17 cellular contexts compared by ENCODE assay signal in genomic region chr20:38246357-38247165, GRCh38. TPM values are rescaled to one million over a fixed set of nuclear protein-coding genes. Genes with fewer than 3 reads are reported as not detected.
DNase-seq lines count a peak whose midpoint lies in the region; ATAC-seq and TF ChIP-seq lines count a peak whose summit lies in the region.
"Had no signal": no experiment of that assay in that cellular context is flagged by ENCODE, and none has a peak within 500 bp of the region (broad histone marks: within the 10 kb centered on the region; RNA-seq: fewer than 3 reads in every experiment).

No MANE protein-coding gene starts in this region.

- H3K27ac Mint-ChIP-seq in T-helper 17 cell = no peak overlapping the region
- H3K27ac Mint-ChIP-seq: activated B cell treated with CpG ODN at 0.5 μM for 24 hours; activated naive CD4-positive, alpha-beta T cell treated with anti-CD3 and anti-CD28 coated beads for 36 hours had no signal

- intact Hi-C loops in right cardiac atrium (cut with DNase I) (no loop called here), prostate gland (cut with DNase I) (no loop called here)

- H3K27me3 ChIP-seq in HL-60 (ENCODE audit: insufficient read depth, poor library complexity, severe bottlenecking) (no peaks in the 10 kb centered on the region), brain microvascular endothelial cell (replicated peaks) (no peaks in the 10 kb centered on the region), right cardiac atrium (ENCODE audit: control insufficient read depth, insufficient read depth) (no peaks in the 10 kb centered on the region), prostate gland (replicated peaks; ENCODE audit: insufficient read depth) (no peaks in the 10 kb centered on the region)
- H3K27me3 ChIP-seq: tibial artery had no signal

- H3K4me1 ChIP-seq in right cardiac atrium (ENCODE audit: control insufficient read depth, insufficient read depth, low read length) (peaks cover 6% of the 10 kb centered on the region), prostate gland (replicated peaks) (no peaks in the 10 kb centered on the region)

- peak overlapping the region; percentile 55 for H3K27ac ChIP-seq in HL-60 (replicated peaks)
- H3K27ac ChIP-seq in brain microvascular endothelial cell = peak overlapping the region; percentile 63
- no peak overlapping the region for H3K27ac ChIP-seq in right cardiac atrium (ENCODE audit: low read length)
- peak overlapping the region; percentile 64 to 77 for H3K27ac ChIP-seq in prostate gland
- H3K27ac ChIP-seq: tibial artery had no signal

- TF ChIP-seq CTCF in HL-60 (IDR thresholded peaks at IDR 0.05; ENCODE audit: insufficient read depth, low read length) (no peak), brain microvascular endothelial cell (IDR thresholded peaks at IDR 0.05; ENCODE audit: low read depth, low read length, missing control alignments) (no peak), prostate gland (IDR thresholded peaks at IDR 0.05) (no peak)

- ATAC-seq in right cardiac atrium (peak; percentile 37 to 58), HG03159 (IDR thresholded peaks at IDR 0.05; ENCODE audit: unreplicated experiment) (no peak), T-helper 17 cell (no peak)
- ATAC-seq: SK-N-SH treated with all-trans-retinoic acid at 6 μM for 48 hours had no signal

- DNase-seq in HL-60 (ENCODE audit: low read depth in 1 of 2, low spot score in 1 of 2) = peak in 1 of 2 experiments; percentile 81
- no peak for DNase-seq in brain microvascular endothelial cell
- peak in 2 of 3 donors; percentile 68 to 72 for DNase-seq in right cardiac atrium
- no peak for DNase-seq in prostate gland (ENCODE audit: low spot score)
- DNase-seq in T-helper 17 cell = no peak
- no peak for DNase-seq in SW480 (ENCODE audit: low spot score)
- no peak for DNase-seq in NCI-H524 (lab: John Stamatoyannopoulos, UW)
- DNase-seq: activated B cell treated with CpG ODN at 0.5 μM for 24 hours; activated naive CD4-positive, alpha-beta T cell treated with anti-CD3 and anti-CD28 coated beads for 36 hours; erythroblast; mammary epithelial cell; NCI-H2171; occipital lobe; tibial artery had no signal

- H3K9me3 ChIP-seq in right cardiac atrium (ENCODE audit: control insufficient read depth, low read length) (peaks cover 4% of the 10 kb centered on the region), prostate gland (no peaks in the 10 kb centered on the region), T-helper 17 cell (ENCODE audit: control insufficient read depth, low read length, poor library complexity, severe bottlenecking) (no peaks in the 10 kb centered on the region)

- WGBS in right cardiac atrium = 56% methylated on average over 14 of the region's 14 CpGs
- WGBS in prostate gland = 52% methylated on average over 14 of the region's 14 CpGs

- H3K4me1 Mint-ChIP-seq in T-helper 17 cell = no peaks in the 10 kb centered on the region
- H3K4me1 Mint-ChIP-seq: activated B cell treated with CpG ODN at 0.5 μM for 24 hours had no signal

- H3K4me3 ChIP-seq in HL-60 (replicated peaks; ENCODE audit: insufficient read depth, low read length) (no peak overlapping the region), brain microvascular endothelial cell (ENCODE audit: low read depth, low read length) (no peak overlapping the region), right cardiac atrium (ENCODE audit: low read length) (no peak overlapping the region), prostate gland (no peak overlapping the region)
- H3K4me3 ChIP-seq: tibial artery had no signal

- no peak overlapping the region for H3K4me3 Mint-ChIP-seq in T-helper 17 cell
- H3K4me3 Mint-ChIP-seq: activated B cell treated with CpG ODN at 0.5 μM for 24 hours; activated naive CD4-positive, alpha-beta T cell treated with anti-CD3 and anti-CD28 coated beads for 36 hours had no signal

- in situ Hi-C loops in brain microvascular endothelial cell (cut with HindIII; ENCODE audit: low pct_ligation_motif_present, low sequenced_read_pairs) = no loop called here

- H3K27me3 Mint-ChIP-seq in T-helper 17 cell = peaks cover 15% of the 10 kb centered on the region

- TF ChIP-seq POLR2A in prostate gland (IDR thresholded peaks at IDR 0.05) = no peak

- H3K36me3 ChIP-seq in brain microvascular endothelial cell (replicated peaks) = peaks cover 96% of the 10 kb centered on the region
- no peaks in the 10 kb centered on the region for H3K36me3 ChIP-seq in prostate gland

- no peaks in the 10 kb centered on the region for H3K36me3 Mint-ChIP-seq in T-helper 17 cell (ENCODE audit: low read depth)

RNA-seq across cellular contexts. Expression of gene KIAA1755, which starts 14.0 kb away (rescaled TPM):
- total RNA-seq in right cardiac atrium (10 to 100 TPM; 13.6 to 18.7 (median 17.5) TPM), prostate gland (10 to 100 TPM in 1 of 2 donors, 1 to 10 TPM in 1; 5.0 to 10.8 TPM), T-helper 17 cell (not detected)
- 5.8 TPM for polyA plus RNA-seq in right cardiac atrium
- total RNA-seq: activated B cell treated with CpG ODN at 0.5 μM for 24 hours; activated naive CD4-positive, alpha-beta T cell treated with anti-CD3 and anti-CD28 coated beads for 36 hours; MCF 10A had no signal

RNA-seq across cellular contexts. Expression of gene BPI, which starts 57.4 kb away (rescaled TPM):
- total RNA-seq in right cardiac atrium (under 1 TPM; 0.20 to 0.71 (median 0.29) TPM), prostate gland (1 to 10 TPM in 1 of 2 donors, under 1 TPM in 1; 0.41 to 4.5 TPM), T-helper 17 cell (not detected)
- polyA plus RNA-seq in right cardiac atrium = 0.07 TPM
- total RNA-seq: activated B cell treated with CpG ODN at 0.5 μM for 24 hours; activated naive CD4-positive, alpha-beta T cell treated with anti-CD3 and anti-CD28 coated beads for 36 hours; mammary epithelial cell; MCF 10A; occipital lobe had no signal
- polyA plus RNA-seq: mammary epithelial cell had no signal

Comparison
In these comparisons a context has a peak if more than half of its experiments do, and no peak if none do; other contexts are left out.
1. DNase-seq: peak in right cardiac atrium (2 of 3); none in brain microvascular endothelial cell (single experiment), prostate gland (single experiment), T-helper 17 cell (0 of 3), SW480 (single experiment) and NCI-H524 (0 of 2).
2. ATAC-seq: peak in right cardiac atrium (2 of 2); none in HG03159 (single experiment) and T-helper 17 cell (single experiment).
3. RNA of gene KIAA1755, which starts 14.0 kb away (total RNA-seq): 13.6 to 18.7 TPM in right cardiac atrium and 5.0 to 10.8 TPM in prostate gland; not detected in T-helper 17 cell; every median in the first group is over 4 times any median in the second.